Comparison of ENCODE assay signal across 15 cellular contexts in the genomic region with DNA sequence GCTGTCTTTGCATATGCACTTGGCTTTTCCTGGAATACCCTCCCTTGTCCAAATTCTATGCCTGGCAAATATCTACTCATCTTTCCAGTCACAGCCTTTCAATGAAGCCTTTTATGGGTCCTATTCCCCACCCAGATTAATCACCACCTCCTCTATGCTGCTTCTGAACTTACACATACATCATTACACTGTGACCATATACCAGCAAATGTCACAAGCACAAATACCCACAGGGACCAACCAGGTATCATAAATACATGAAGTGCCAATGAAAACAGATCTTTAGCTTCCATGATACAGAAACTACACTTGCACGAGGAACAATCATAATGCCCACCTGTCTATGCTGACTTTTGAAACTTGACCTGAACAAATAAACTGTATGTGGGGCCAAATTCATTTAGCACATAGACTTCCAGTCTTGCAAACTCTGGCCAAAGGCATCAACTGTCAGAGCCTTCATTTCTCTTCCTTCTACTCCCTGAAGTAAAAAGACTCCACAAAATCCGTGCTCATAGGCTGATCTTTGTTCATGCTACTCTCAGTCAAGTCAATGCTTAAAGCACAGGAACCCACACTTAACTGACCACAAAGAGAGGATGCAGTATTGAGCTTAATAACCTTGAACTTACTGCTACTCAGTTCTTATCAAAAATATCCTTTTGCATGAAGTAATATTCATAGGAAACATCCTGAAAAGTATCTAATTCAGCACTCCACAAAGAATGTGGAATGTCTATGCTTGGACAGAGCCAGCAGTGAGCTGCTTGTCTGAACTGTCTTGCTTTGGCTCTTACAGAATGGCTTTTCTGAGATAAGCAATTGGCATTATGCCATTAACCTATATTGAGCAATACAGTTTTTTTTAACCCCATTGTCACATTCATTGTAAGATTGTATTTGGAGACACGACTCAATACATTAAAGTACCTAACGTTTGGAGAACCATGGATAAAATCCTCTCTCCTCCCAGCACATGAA. TPM values are rescaled to one million over a fixed set of nuclear protein-coding genes. Genes with fewer than 3 reads are reported as not detected.
DNase-seq lines count a peak whose midpoint lies in the region; ATAC-seq, FAIRE-seq and TF ChIP-seq lines count a peak whose summit lies in the region.
"Had no signal": no experiment of that assay in that cellular context is flagged by ENCODE, and none has a peak within 500 bp of the region (broad histone marks: within the 10 kb centered on the region; RNA-seq: fewer than 3 reads in every experiment).

No MANE protein-coding gene starts in this region.

- TF ChIP-seq CTCF in fibroblast of the aortic adventitia (IDR thresholded peaks at IDR 0.05; ENCODE audit: insufficient read depth, low read length): no peak

- peaks cover 72% of the 10 kb centered on the region for H3K4me1 ChIP-seq in ACC112 (ENCODE audit: control insufficient read depth, insufficient read depth, low read length, unreplicated experiment)
- H3K4me1 ChIP-seq: prostate gland had no signal

- in situ Hi-C loops in G401 (cut with HindIII; ENCODE audit: low sequenced_read_pairs): no loop called here

- no peak for DNase-seq in H54 (ENCODE audit: insufficient read length, low spot score)
- peak; percentile 92 for DNase-seq in SHP77 treated with DMSO at 0.1 percent for 48 hours (lab: John Stamatoyannopoulos, UW)
- DNase-seq in fibroblast of the aortic adventitia (ENCODE audit: low read depth): peak; percentile 93
- no peak for DNase-seq in activated CD4-positive, alpha-beta T cell treated with anti-CD3 and anti-CD28 coated beads, Interleukin-2, amount 50 U/mL, for 4 hours
- no peak for DNase-seq in activated naive CD8-positive, alpha-beta T cell treated with anti-CD3 and anti-CD28 coated beads for 36 hours
- no peak for DNase-seq in G401 (ENCODE audit: low spot score)
- no peak for DNase-seq in left lobe of liver (ENCODE audit: low spot score)
- DNase-seq: C1 segment of cervical spinal cord, foreskin melanocyte, NCI-H2171, T-cell, trophoblast cell had no signal

- no peak for ATAC-seq in left lobe of liver
- ATAC-seq: T-cell had no signal

- H3K27me3 Mint-ChIP-seq in activated naive CD8-positive, alpha-beta T cell treated with anti-CD3 and anti-CD28 coated beads for 36 hours: no peaks in the 10 kb centered on the region
- H3K27me3 Mint-ChIP-seq: memory B cell, T-cell had no signal

- no peaks in the 10 kb centered on the region for H3K4me1 Mint-ChIP-seq in activated naive CD8-positive, alpha-beta T cell treated with anti-CD3 and anti-CD28 coated beads for 36 hours
- H3K4me1 Mint-ChIP-seq: memory B cell, T-cell had no signal

- H3K4me3 ChIP-seq in ACC112 (ENCODE audit: low read depth, low read length) (no peak overlapping the region), fibroblast of the aortic adventitia (ENCODE audit: low read depth, low read length) (no peak overlapping the region)
- H3K4me3 ChIP-seq: prostate gland had no signal

- peak overlapping the region; percentile 14; the same call in 1 of the 2 replicates for H3K27ac ChIP-seq in ACC112 (ENCODE audit: low read depth, low read length)
- H3K27ac ChIP-seq: prostate gland had no signal

- H3K36me3 ChIP-seq in ACC112 (ENCODE audit: insufficient read depth, low read length): peaks cover 17% of the 10 kb centered on the region; the same call in 1 of the 2 replicates
- H3K36me3 ChIP-seq: prostate gland had no signal

- peaks cover 99% of the 10 kb centered on the region for H3K79me2 ChIP-seq in ACC112 (ENCODE audit: control insufficient read depth, insufficient read depth, low read length, unreplicated experiment)

- no peaks in the 10 kb centered on the region for H3K36me3 Mint-ChIP-seq in activated naive CD8-positive, alpha-beta T cell treated with anti-CD3 and anti-CD28 coated beads for 36 hours
- H3K36me3 Mint-ChIP-seq: memory B cell, T-cell had no signal

- no peak overlapping the region for H2AFZ ChIP-seq in ACC112 (ENCODE audit: low read length, unreplicated experiment)

- H3K4me3 Mint-ChIP-seq in activated naive CD8-positive, alpha-beta T cell treated with anti-CD3 and anti-CD28 coated beads for 36 hours: no peak overlapping the region
- H3K4me3 Mint-ChIP-seq: memory B cell, T-cell had no signal

- no peak for TF ChIP-seq POLR2A in H54 (IDR thresholded peaks at IDR 0.05; ENCODE audit: low read depth, low read length)

- no peaks in the 10 kb centered on the region for H3K27me3 ChIP-seq in ACC112 (ENCODE audit: insufficient read depth, low read length)

- H3K9me3 Mint-ChIP-seq in activated naive CD8-positive, alpha-beta T cell treated with anti-CD3 and anti-CD28 coated beads for 36 hours: no peaks in the 10 kb centered on the region

- no peak overlapping the region for H3K27ac Mint-ChIP-seq in activated naive CD8-positive, alpha-beta T cell treated with anti-CD3 and anti-CD28 coated beads for 36 hours
- H3K27ac Mint-ChIP-seq: memory B cell, T-cell had no signal

- FAIRE-seq in H54 (lab: Jason Lieb, UNC): peak; percentile 65

RNA-seq across cellular contexts. Expression of a gene that starts 21.9 kb away (rescaled TPM):
- total RNA-seq in fibroblast of the aortic adventitia (ENCODE audit: low replicate concordance) (39.2 and 265 TPM in 2 replicates), left lobe of liver (0.86 TPM)
- total RNA-seq in activated naive CD8-positive, alpha-beta T cell treated with anti-CD3 and anti-CD28 coated beads for 36 hours: not detected
- not detected in 2 replicates for total RNA-seq in G401 (2014; rRNA removed; shearing (Covaris generic))

Comparison
In these comparisons a context has a peak if more than half of its experiments do, and no peak if none do; other contexts are left out.
1. DNase-seq: peak in SHP77 treated with DMSO at 0.1 percent for 48 hours (single experiment) and fibroblast of the aortic adventitia (single experiment); none in H54 (single experiment), activated CD4-positive, alpha-beta T cell treated with anti-CD3 and anti-CD28 coated beads, Interleukin-2, amount 50 U/mL, for 4 hours (0 of 2), activated naive CD8-positive, alpha-beta T cell treated with anti-CD3 and anti-CD28 coated beads for 36 hours (single experiment), G401 (single experiment) and left lobe of liver (single experiment).
2. RNA of a gene that starts 21.9 kb away (total RNA-seq): 39.2 to 265 TPM in fibroblast of the aortic adventitia; 0.86 TPM in left lobe of liver (single experiment), not detected in activated naive CD8-positive, alpha-beta T cell treated with anti-CD3 and anti-CD28 coated beads for 36 hours and not detected in G401; every median in the first group is over 10 times any median in the second.